Comparison of ENCODE assay signal across 23 cellular contexts in the genomic region with DNA sequence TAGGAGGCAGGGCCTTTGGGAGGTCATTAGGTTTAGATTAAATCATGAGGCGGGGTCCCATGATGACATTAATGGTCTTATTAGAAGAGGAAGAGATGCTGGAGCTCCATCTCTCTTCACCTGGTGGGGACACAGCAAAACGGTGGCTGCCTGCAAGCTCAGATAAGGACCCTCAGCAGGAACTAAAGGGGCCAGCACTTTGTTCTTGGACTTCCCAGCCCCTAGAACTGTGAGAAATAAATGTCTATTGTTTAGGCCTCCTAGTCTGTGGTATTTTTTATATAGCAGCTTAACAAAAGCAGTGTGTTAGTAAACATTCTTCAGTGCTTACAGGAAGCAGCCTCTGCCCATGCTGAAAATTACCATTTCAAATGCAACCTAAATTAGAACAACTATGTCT.
"Had no signal": no experiment of that assay in that cellular context is flagged by ENCODE, and none has a peak within 500 bp of the region (broad histone marks: within the 10 kb centered on the region; RNA-seq: fewer than 3 reads in every experiment).

No MANE protein-coding gene starts in this region.

- H3K4me1 Mint-ChIP-seq: naive B cell had no signal

- H3K27ac ChIP-seq: colonic mucosa, esophagus squamous epithelium, gastrocnemius medialis, heart right ventricle, left lung had no signal

- H3K27ac Mint-ChIP-seq: dendritic cell treated with granulocyte-macrophage colony-stimulating factor and Interleukin-4, amounts not matched to agents 40 ng/mL and 50 ng/mL, for 4 days; effector memory CD8-positive, alpha-beta T cell had no signal

- ATAC-seq: effector memory CD8-positive, alpha-beta T cell; gastrocnemius medialis; heart right ventricle; left ventricle myocardium superior; mucosa of descending colon had no signal

- H3K9me3 Mint-ChIP-seq: dendritic cell treated with granulocyte-macrophage colony-stimulating factor and Interleukin-4, amounts not matched to agents 40 ng/mL and 50 ng/mL, for 4 days; mesothelial cell of epicardium had no signal

- H3K36me3 Mint-ChIP-seq: mesothelial cell of epicardium, naive B cell had no signal

- H3K4me1 ChIP-seq: colonic mucosa, esophagus squamous epithelium, gastrocnemius medialis, heart right ventricle had no signal

- DNase-seq: colonic mucosa; cortex of kidney; effector CD8-positive, alpha-beta T cell; effector memory CD8-positive, alpha-beta T cell; esophagus squamous epithelium; foreskin fibroblast; foreskin melanocyte; gastrocnemius medialis; glutamatergic neuron; head of caudate nucleus; heart right ventricle; hippocampal formation; left cardiac atrium; left lung; left ventricle myocardium superior; lower lobe of right lung; mucosa of descending colon; naive B cell had no signal

- H3K27me3 Mint-ChIP-seq: effector memory CD8-positive, alpha-beta T cell had no signal

- H3K9me3 ChIP-seq: colonic mucosa, esophagus squamous epithelium, gastrocnemius medialis, left lung, lower lobe of right lung, mucosa of descending colon had no signal

- H3K4me3 ChIP-seq: colonic mucosa, esophagus squamous epithelium, gastrocnemius medialis, heart right ventricle, left lung, lower lobe of right lung, mucosa of descending colon had no signal

- H3K36me3 ChIP-seq: colonic mucosa, esophagus squamous epithelium, gastrocnemius medialis, heart right ventricle, left lung, lower lobe of right lung had no signal

- FAIRE-seq: endothelial cell of umbilical vein, islet of Langerhans, keratinocyte had no signal

- H3K27me3 ChIP-seq: colonic mucosa, gastrocnemius medialis, left lung had no signal

- H3K4me3 Mint-ChIP-seq: dendritic cell treated with granulocyte-macrophage colony-stimulating factor and Interleukin-4, amounts not matched to agents 40 ng/mL and 50 ng/mL, for 4 days; effector memory CD8-positive, alpha-beta T cell; mesothelial cell of epicardium; naive B cell had no signal
